ENCODE assay signal across 8 cellular contexts in the genomic region with DNA sequence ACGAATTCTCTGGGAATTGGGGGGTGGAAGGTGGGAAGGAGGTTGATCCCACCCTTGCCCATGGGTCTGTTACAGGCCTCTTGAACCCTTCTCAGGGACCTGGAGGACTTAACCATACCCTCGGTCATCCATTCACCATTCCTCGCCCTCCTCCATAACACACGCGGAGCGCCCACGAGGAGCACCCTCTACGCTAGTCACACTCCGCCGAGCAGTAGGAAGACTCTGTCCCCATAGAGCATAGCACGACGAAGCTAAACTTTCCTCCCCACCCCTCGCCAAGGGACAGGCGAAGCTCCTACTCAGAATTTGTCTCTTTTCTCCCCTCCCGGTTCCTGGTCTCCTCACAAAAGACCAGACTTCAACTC. TPM values are rescaled to one million over a fixed set of nuclear protein-coding genes. Genes with fewer than 3 reads are reported as not detected.
A peak's percentile ranks its signal among the peaks of the same experiment; 100 is the strongest.
DNase-seq lines count a peak whose midpoint lies in the region; ATAC-seq and TF ChIP-seq lines count a peak whose summit lies in the region.

No MANE protein-coding gene starts in this region.

- peaks cover 0 to 3% (median 0%) of the 10 kb centered on the region in 7 donors for H3K9me3 Mint-ChIP-seq in naive B cell

- CTCF ChIA-PET in AG04449 (lab: Yijun Ruan, JAX): interaction anchor here (0.7 to 1.0 kb wide), 3 partner anchors 8 to 276 kb away, joined by 3 read pairs; a partner anchor contains a TSS

- peak overlapping the region; percentile 99 for H3K27ac Mint-ChIP-seq in naive B cell

- peaks cover 35 to 64% (median 56%) of the 10 kb centered on the region in 3 donors for H3K4me1 Mint-ChIP-seq in naive B cell

- POLR2A ChIA-PET in AG04449 (lab: Yijun Ruan, JAX): no interaction called here

- peak overlapping the region; percentile 86 to 98 (median 90) for H3K4me3 Mint-ChIP-seq in naive B cell

- DNase-seq in AG04449 (ENCODE audit: low read depth, low spot score) (no peak), choroid plexus epithelial cell (ENCODE audit: low read depth) (no peak), naive B cell (no peak), NCI-H69 (lab: John Stamatoyannopoulos, UW) (no peak), kidney glomerular epithelial cell (lab: John Stamatoyannopoulos, UW) (no peak)
- DNase-seq in Jurkat, Clone E6-1 (ENCODE audit: low read depth, low spot score): no peak

- TF ChIP-seq CTCF in AG04449 (IDR thresholded peaks at IDR 0.05; ENCODE audit: insufficient read depth, low read length, missing control alignments): no peak
- no peak for TF ChIP-seq CTCF in choroid plexus epithelial cell (conservative IDR thresholded peaks at IDR 0.05; ENCODE audit: low read depth, low read length)

- H3K4me3 ChIP-seq in AG04449 (ENCODE audit: low read depth, low read length) (peak overlapping the region; percentile 75), choroid plexus epithelial cell (ENCODE audit: low read depth, low read length) (peak overlapping the region; percentile 81)
- peak overlapping the region; percentile 76 for H3K4me3 ChIP-seq in Jurkat, Clone E6-1 (ENCODE audit: low read length)

- no peaks in the 10 kb centered on the region for H3K27me3 Mint-ChIP-seq in naive B cell

- no peak for ATAC-seq in naive B cell (ENCODE audit: low read depth in 2 of 2)
- no peak for ATAC-seq in HG03342 (IDR thresholded peaks at IDR 0.05; ENCODE audit: unreplicated experiment)
- no peak for ATAC-seq in HG03457 (IDR thresholded peaks at IDR 0.05; ENCODE audit: unreplicated experiment)

- no peaks in the 10 kb centered on the region for H3K36me3 Mint-ChIP-seq in naive B cell

RNA-seq across cellular contexts. Expression of a gene that starts 0.6 kb away (rescaled TPM):
- polyA plus RNA-seq in Jurkat, Clone E6-1 (2012; ENCODE audit: insufficient read depth, insufficient read length): 14.5 TPM
- polyA plus RNA-seq in naive B cell (ENCODE audit: low read depth in 6 of 6): 100 to 1,000 TPM in 4 of 6 donors, 10 to 100 TPM in 2; 57.8 to 163 (median 113) TPM
